38 cellular contexts compared by ENCODE assay signal in the genomic region with DNA sequence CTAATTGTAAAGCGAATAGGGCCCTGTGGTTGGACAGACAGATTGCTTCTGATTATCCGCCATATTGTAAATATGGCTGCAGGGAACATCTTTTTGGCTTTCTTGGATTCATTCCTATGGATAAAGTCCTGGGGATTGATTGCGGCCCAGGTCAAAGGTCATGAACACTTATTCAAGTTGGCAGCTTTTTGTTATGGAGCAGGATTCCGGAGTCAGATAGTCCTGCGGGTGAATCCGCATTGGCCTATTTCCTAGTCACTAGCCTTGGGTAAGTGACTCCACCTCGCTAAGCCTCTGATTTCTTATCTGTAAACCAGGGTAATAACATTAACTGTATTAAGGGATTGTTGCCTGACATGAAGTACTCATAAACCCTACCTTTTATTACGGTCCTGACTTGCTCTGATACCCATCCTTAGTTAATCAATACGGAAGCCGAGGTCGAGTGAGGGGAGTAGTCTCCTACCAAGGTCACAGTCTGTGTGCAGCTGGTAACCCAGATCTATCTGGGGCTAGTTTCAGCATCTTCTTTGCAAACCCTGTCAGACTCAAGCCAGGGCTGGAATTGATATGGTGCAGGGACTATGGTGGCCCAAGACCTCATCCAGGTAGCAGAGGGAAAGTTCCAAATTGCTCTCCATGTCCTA. TPM values are rescaled to one million over a fixed set of nuclear protein-coding genes. Genes with fewer than 3 reads are reported as not detected.
"Had no signal": no experiment of that assay in that cellular context is flagged by ENCODE, and none has a peak within 500 bp of the region (broad histone marks: within the 10 kb centered on the region; RNA-seq: fewer than 3 reads in every experiment).

No MANE protein-coding gene starts in this region.

- H3K9ac ChIP-seq: SK-N-SH had no signal

- H3K4me3 Mint-ChIP-seq: activated CD4-positive, alpha-beta memory T cell treated with anti-CD3 and anti-CD28 coated beads for 36 hours; activated naive CD4-positive, alpha-beta T cell treated with anti-CD3 and anti-CD28 coated beads for 36 hours; activated T-cell treated with anti-CD3 and anti-CD28 coated beads, Interleukin-2, amount 50 U/mL, for 4 hours; activated T-helper 1 cell treated with anti-CD3 and anti-CD28 coated beads, Interleukin-12 subunit alpha, Interleukin-12 subunit beta, Interleukin-2, Interleukin-4 antibody, amounts not matched to agents 30 ng/mL and 10 ng/mL and 1 ng/mL, durations not matched to agents 14 hours and 24 hours and 36 hours; T-helper 1 cell treated with Interleukin-12 subunit alpha and Interleukin-12 subunit beta and Interleukin-4 antibody, amounts not matched to agents 30 μg/mL and 1 μg/mL, for 36 hours; T-helper 2 cell treated with Interferon-gamma antibody and Interleukin-4, amounts not matched to agents 5 μg/mL and 100 μg/mL, for 36 hours; WTC11 had no signal

- ATAC-seq: activated naive CD4-positive, alpha-beta T cell treated with anti-CD3 and anti-CD28 coated beads, Interleukin-2, amount 50 U/mL, for 72 hours; activated T-cell treated with anti-CD3 and anti-CD28 coated beads, Interleukin-2, amount 50 U/mL, for 4 hours; body of pancreas; Panc1; WTC11 had no signal

- H3K9me3 ChIP-seq: adrenal gland, body of pancreas, breast epithelium, SJSA1, SK-N-SH had no signal

- H3K36me3 ChIP-seq: adrenal gland, breast epithelium had no signal

- H3K27ac Mint-ChIP-seq: activated CD4-positive, alpha-beta memory T cell treated with anti-CD3 and anti-CD28 coated beads for 36 hours; activated naive CD4-positive, alpha-beta T cell treated with anti-CD3 and anti-CD28 coated beads for 36 hours; activated naive CD4-positive, alpha-beta T cell treated with anti-CD3 and anti-CD28 coated beads, Interleukin-2, amount 50 U/mL, for 72 hours; activated T-helper 1 cell treated with anti-CD3 and anti-CD28 coated beads, Interleukin-12 subunit alpha, Interleukin-12 subunit beta, Interleukin-2, Interleukin-4 antibody, amounts not matched to agents 30 ng/mL and 10 ng/mL and 1 ng/mL, durations not matched to agents 14 hours and 24 hours and 36 hours; T-helper 1 cell treated with Interleukin-12 subunit alpha and Interleukin-12 subunit beta and Interleukin-4 antibody, amounts not matched to agents 30 μg/mL and 1 μg/mL, for 36 hours; T-helper 2 cell treated with Interferon-gamma antibody and Interleukin-4, amounts not matched to agents 5 μg/mL and 100 μg/mL, for 36 hours; WTC11 had no signal

- H3K27me3 Mint-ChIP-seq: activated CD4-positive, alpha-beta memory T cell treated with anti-CD3 and anti-CD28 coated beads for 36 hours had no signal

- H3K9me2 ChIP-seq: SK-N-SH had no signal

- H3K9me3 Mint-ChIP-seq: activated CD4-positive, alpha-beta memory T cell treated with anti-CD3 and anti-CD28 coated beads for 36 hours; activated naive CD4-positive, alpha-beta T cell treated with anti-CD3 and anti-CD28 coated beads for 36 hours; activated naive CD4-positive, alpha-beta T cell treated with anti-CD3 and anti-CD28 coated beads, Interleukin-2, amount 50 U/mL, for 72 hours; activated T-cell treated with anti-CD3 and anti-CD28 coated beads, Interleukin-2, amount 50 U/mL, for 4 hours; activated T-helper 1 cell treated with anti-CD3 and anti-CD28 coated beads, Interleukin-12 subunit alpha, Interleukin-12 subunit beta, Interleukin-2, Interleukin-4 antibody, amounts not matched to agents 30 ng/mL and 10 ng/mL and 1 ng/mL, durations not matched to agents 14 hours and 24 hours and 36 hours; T-helper 1 cell treated with Interleukin-12 subunit alpha and Interleukin-12 subunit beta and Interleukin-4 antibody, amounts not matched to agents 30 μg/mL and 1 μg/mL, for 36 hours; T-helper 2 cell treated with Interferon-gamma antibody and Interleukin-4, amounts not matched to agents 5 μg/mL and 100 μg/mL, for 36 hours; WTC11 had no signal

- H3K4me2 ChIP-seq: SK-N-SH had no signal

- H3K27me3 ChIP-seq: adrenal gland, body of pancreas, breast epithelium, SJSA1 had no signal

- H3K36me3 Mint-ChIP-seq: activated CD4-positive, alpha-beta memory T cell treated with anti-CD3 and anti-CD28 coated beads for 36 hours; activated naive CD4-positive, alpha-beta T cell treated with anti-CD3 and anti-CD28 coated beads, Interleukin-2, amount 50 U/mL, for 72 hours; WTC11 had no signal

- H3K27ac ChIP-seq: adrenal gland, SJSA1 had no signal

- DNase-seq: activated CD4-positive, alpha-beta memory T cell treated with anti-CD3 and anti-CD28 coated beads for 36 hours; activated CD4-positive, alpha-beta T cell treated with anti-CD3 and anti-CD28 coated beads for 4 hours; activated CD4-positive, alpha-beta T cell treated with anti-CD3 and anti-CD28 coated beads, Interleukin-2, amount 50 U/mL, for 1 hour; activated CD4-positive, CD25-positive, alpha-beta regulatory T cell treated with anti-CD3 and anti-CD28 coated beads, Interleukin-2, amount 50 U/mL, for 72 hours; activated CD8-positive, alpha-beta memory T cell treated with anti-CD3 and anti-CD28 coated beads, Interleukin-2, amount 50 U/mL, for 4 hours; activated gamma-delta T cell treated with Interleukin-2 at 50 U/mL for 16 hours; activated naive CD4-positive, alpha-beta T cell treated with anti-CD3 and anti-CD28 coated beads for 36 hours; activated T-cell treated with anti-CD3 and anti-CD28 coated beads for 4 hours; activated T-cell treated with anti-CD3 and anti-CD28 coated beads, Interleukin-2, amount 50 U/mL, for 4 hours; body of pancreas; caudate nucleus; NCI-H1092 treated with DMSO at 0.1 percent for 48 hours; NCI-H1417; NCI-H146; NCI-H187; NCI-H2029 treated with DMSO at 0.1 percent for 48 hours; NCI-H2107; NCI-H2171 treated with DMSO at 0.1 percent for 48 hours; NCI-H2227 treated with DMSO at 0.1 percent for 48 hours; NCI-H446; NCI-H510A treated with DMSO at 0.1 percent for 48 hours; NCI-H526 treated with DMSO at 0.1 percent for 48 hours; NCI-H774; RPMI8226; SHP77 treated with DMSO at 0.1 percent for 48 hours; SK-N-SH had no signal

- H3K4me3 ChIP-seq: adrenal gland, body of pancreas, breast epithelium, SJSA1 had no signal

- FAIRE-seq: astrocyte, TTC549 had no signal

- H3K4me1 Mint-ChIP-seq: WTC11 had no signal

RNA-seq across cellular contexts. Expression of a gene that starts 31.7 kb away (rescaled TPM):
- total RNA-seq: activated CD4-positive, alpha-beta memory T cell treated with anti-CD3 and anti-CD28 coated beads for 36 hours; activated naive CD4-positive, alpha-beta T cell treated with anti-CD3 and anti-CD28 coated beads for 36 hours; activated naive CD4-positive, alpha-beta T cell treated with anti-CD3 and anti-CD28 coated beads, Interleukin-2, amount 50 U/mL, for 72 hours; activated T-cell treated with anti-CD3 and anti-CD28 coated beads, Interleukin-2, amount 50 U/mL, for 4 hours; activated T-helper 1 cell treated with anti-CD3 and anti-CD28 coated beads, Interleukin-12 subunit alpha, Interleukin-12 subunit beta, Interleukin-2, Interleukin-4 antibody, amounts not matched to agents 30 ng/mL and 10 ng/mL and 1 ng/mL, durations not matched to agents 14 hours and 24 hours and 36 hours; adrenal gland; M059J had no signal
